8 cellular contexts compared by ENCODE assay signal in the genomic region with DNA sequence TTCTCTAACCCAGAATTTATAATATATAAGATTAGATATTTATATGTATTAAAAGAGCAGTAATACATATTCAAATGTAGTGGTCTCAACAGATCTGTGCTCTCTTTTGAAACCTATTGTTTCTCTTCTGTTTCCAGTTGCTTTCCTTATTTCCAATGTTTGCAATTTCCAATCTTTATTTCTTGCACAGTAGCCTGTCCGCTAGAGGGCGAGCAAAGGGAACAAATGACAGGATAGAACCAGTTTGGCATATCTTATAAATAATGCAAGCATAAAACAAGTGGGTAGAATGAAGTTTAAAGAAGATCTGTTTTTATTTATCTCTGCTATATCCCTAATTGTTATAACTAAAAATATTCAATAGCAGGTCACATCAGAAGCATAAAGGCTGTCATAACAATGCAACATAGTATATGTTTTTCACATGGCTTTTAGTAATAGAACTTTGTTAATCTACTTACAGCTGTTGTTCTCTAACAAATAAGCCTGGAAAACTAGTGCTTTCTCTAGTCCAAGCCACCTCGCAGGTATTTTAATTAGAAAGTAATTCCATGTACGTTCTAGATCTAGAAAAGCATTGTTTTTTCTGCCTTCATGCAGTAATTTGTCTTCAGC. TPM values are rescaled to one million over a fixed set of nuclear protein-coding genes. Genes with fewer than 3 reads are reported as not detected.
DNase-seq lines count a peak whose midpoint lies in the region; ATAC-seq lines count a peak whose summit lies in the region.

No MANE protein-coding gene starts in this region.

- H3K4me3 ChIP-seq in Karpas-422 (ENCODE audit: low read length): no peak overlapping the region

- H3K36me3 ChIP-seq in Karpas-422 (ENCODE audit: insufficient read depth, low read length): no peaks in the 10 kb centered on the region

- no peaks in the 10 kb centered on the region for H3K9me2 ChIP-seq in Karpas-422 (replicated peaks; ENCODE audit: insufficient read depth, low read length)

- H3K27me3 ChIP-seq in Karpas-422 (ENCODE audit: low read length): no peaks in the 10 kb centered on the region

- no peaks in the 10 kb centered on the region for H4K20me1 ChIP-seq in Karpas-422 (ENCODE audit: insufficient read depth, low read depth, low read length)

- H3K79me2 ChIP-seq in Karpas-422 (ENCODE audit: low read length): no peaks in the 10 kb centered on the region

- no peak overlapping the region for H2AFZ ChIP-seq in Karpas-422 (ENCODE audit: low read length)

- no peak overlapping the region for H3K4me2 ChIP-seq in Karpas-422 (ENCODE audit: low read depth, low read length, poor library complexity, severe bottlenecking)

- no peak overlapping the region for H3K27ac ChIP-seq in Karpas-422 (ENCODE audit: low read length)

- no peaks in the 10 kb centered on the region for H3K9me3 ChIP-seq in Karpas-422 (ENCODE audit: low read length)

- no peak overlapping the region for H3K9ac ChIP-seq in Karpas-422 (ENCODE audit: low read length)

- intact Hi-C loops in Right ventricle myocardium superior (cut with DNase I): loop anchor here (10.0 kb wide), 1 partner anchor 151 kb away; the partner anchor contains the start of gene ZNF445

- DNase-seq in DMS114 treated with DMSO at 0.1 percent for 48 hours (lab: John Stamatoyannopoulos, UW; ENCODE audit: unreplicated experiment) (peak; percentile 50), Karpas-422 (peak; percentile 84), RPMI7951 (ENCODE audit: low read depth) (peak; percentile 63), Right ventricle myocardium superior (peak; percentile 55), pulmonary artery endothelial cell (ENCODE audit: low read depth, low spot score) (peak; percentile 22)
- DNase-seq in activated naive CD4-positive, alpha-beta T cell treated with anti-CD3 and anti-CD28 coated beads, Interleukin-2, amount 50 U/mL, for 16 hours: peak; percentile 45

- no peaks in the 10 kb centered on the region for H3K4me1 ChIP-seq in Karpas-422 (ENCODE audit: low read length)

- ATAC-seq in Right ventricle myocardium superior (ENCODE audit: poor library complexity): no peak
- ATAC-seq in HG03442 (IDR thresholded peaks at IDR 0.05; ENCODE audit: unreplicated experiment): no peak
- no peak for ATAC-seq in GM18519 (IDR thresholded peaks at IDR 0.05; ENCODE audit: low FRiP score, unreplicated experiment)

RNA-seq across cellular contexts. Expression of gene TCAIM, which starts 15.1 kb away (rescaled TPM):
- 8.5 and 42.5 TPM in 2 replicates for total RNA-seq in Karpas-422 (2014; rRNA removed; shearing (Covaris generic); ENCODE audit: low replicate concordance)
- 43.2 and 43.3 TPM in 2 replicates for total RNA-seq in RPMI7951 (2014; rRNA removed; shearing (Covaris generic))
- total RNA-seq in Right ventricle myocardium superior: 30.2 TPM
- total RNA-seq in pulmonary artery endothelial cell: 20.8 and 23.1 TPM in 2 replicates

Comparison
In these comparisons a context has a peak if more than half of its experiments do, and no peak if none do; other contexts are left out.
1. DNase-seq: peak in every context shown above with its lines; median percentile 84 in Karpas-422; 63 in RPMI7951; 55 in Right ventricle myocardium superior; 50 in DMS114 treated with DMSO at 0.1 percent for 48 hours; 45 in activated naive CD4-positive, alpha-beta T cell treated with anti-CD3 and anti-CD28 coated beads, Interleukin-2, amount 50 U/mL, for 16 hours; 22 in pulmonary artery endothelial cell.